ENCODE assay signal across 32 cellular contexts in the genomic region with DNA sequence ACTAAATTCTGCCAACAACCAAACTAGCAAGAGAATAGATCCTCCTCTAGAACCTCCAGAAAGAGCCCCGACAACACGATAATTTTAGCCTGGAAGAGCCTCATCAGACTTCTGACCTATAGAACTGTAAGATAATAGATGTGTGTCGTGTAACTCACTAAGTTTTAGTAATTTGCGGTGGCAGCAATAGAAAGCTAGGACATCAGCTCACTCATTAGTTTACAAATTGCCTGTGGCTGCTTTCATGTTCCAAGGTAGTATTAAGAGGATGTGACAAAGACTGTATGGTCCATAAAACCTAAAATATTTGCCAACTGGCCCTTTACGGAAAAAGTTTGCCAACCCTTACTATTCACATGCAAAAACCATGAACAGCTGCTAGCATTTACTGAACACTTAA.
"Had no signal": no experiment of that assay in that cellular context is flagged by ENCODE, and none has a peak within 500 bp of the region (broad histone marks: within the 10 kb centered on the region; RNA-seq: fewer than 3 reads in every experiment).

No MANE protein-coding gene starts in this region.

- H3K9me3 ChIP-seq: ascending aorta, breast epithelium, colonic mucosa, esophagus squamous epithelium, gastrocnemius medialis, heart left ventricle had no signal

- H3K36me3 ChIP-seq: ascending aorta, breast epithelium, cardiac muscle cell, colonic mucosa, esophagus squamous epithelium, gastrocnemius medialis, heart left ventricle, WERI-Rb-1 had no signal

- ATAC-seq: activated CD4-positive, CD25-positive, alpha-beta regulatory T cell treated with anti-CD3 and anti-CD28 coated beads, Interleukin-2, amount 50 U/mL, for 24 hours; activated CD8-positive, alpha-beta T cell treated with anti-CD3 and anti-CD28 coated beads for 36 hours; activated naive CD4-positive, alpha-beta T cell treated with anti-CD3 and anti-CD28 coated beads, Interleukin-2, amount 50 U/mL, for 72 hours; activated T-cell treated with anti-CD3 and anti-CD28 coated beads, Interleukin-2, amount 50 U/mL, for 4 hours; activated T-helper 17 cell treated with anti-CD3 and anti-CD28 coated beads, Interleukin-2, amount 50 U/mL, for 72 hours; foreskin keratinocyte; gastrocnemius medialis; heart left ventricle; T-helper 17 cell had no signal

- H3K4me3 Mint-ChIP-seq: activated B cell treated with CpG ODN at 0.5 μM for 24 hours; activated CD8-positive, alpha-beta T cell treated with anti-CD3 and anti-CD28 coated beads for 36 hours; activated naive CD4-positive, alpha-beta T cell treated with anti-CD3 and anti-CD28 coated beads for 36 hours; activated naive CD8-positive, alpha-beta T cell treated with anti-CD3 and anti-CD28 coated beads, Interleukin-2, amount 10 ng/mL, durations not matched to agents 7 days and 5 days; activated T-cell treated with anti-CD3 and anti-CD28 coated beads, Interleukin-2, amount 50 U/mL, for 4 hours; activated T-helper 17 cell treated with anti-CD3 and anti-CD28 coated beads, Interleukin-2, amount 50 U/mL, for 72 hours; brain; T-helper 17 cell; T-helper 2 cell treated with Interferon-gamma antibody and Interleukin-4, amounts not matched to agents 5 μg/mL and 100 μg/mL, for 36 hours had no signal

- H3K27ac Mint-ChIP-seq: activated B cell treated with CpG ODN at 0.5 μM for 24 hours; activated CD8-positive, alpha-beta T cell treated with anti-CD3 and anti-CD28 coated beads for 36 hours; activated naive CD4-positive, alpha-beta T cell treated with anti-CD3 and anti-CD28 coated beads for 36 hours; activated naive CD4-positive, alpha-beta T cell treated with anti-CD3 and anti-CD28 coated beads, Interleukin-2, amount 50 U/mL, for 72 hours; activated naive CD8-positive, alpha-beta T cell treated with anti-CD3 and anti-CD28 coated beads, Interleukin-2, amount 10 ng/mL, durations not matched to agents 7 days and 5 days; activated T-helper 17 cell treated with anti-CD3 and anti-CD28 coated beads, Interleukin-2, amount 50 U/mL, for 72 hours; brain; T-helper 17 cell; T-helper 2 cell treated with Interferon-gamma antibody and Interleukin-4, amounts not matched to agents 5 μg/mL and 100 μg/mL, for 36 hours had no signal

- DNase-seq: activated B cell treated with CpG ODN at 0.5 μM for 24 hours; activated CD4-positive, alpha-beta T cell treated with anti-CD3 and anti-CD28 coated beads for 48 hours; activated CD4-positive, alpha-beta T cell treated with anti-CD3 and anti-CD28 coated beads, Interleukin-2, amount 50 U/mL, for 1 hour; activated CD4-positive, alpha-beta T cell treated with anti-CD3 and anti-CD28 coated beads, Interleukin-2, amount 50 U/mL, for 48 hours; activated CD8-positive, alpha-beta memory T cell treated with anti-CD3 and anti-CD28 coated beads for 24 hours; activated CD8-positive, alpha-beta T cell treated with anti-CD3 and anti-CD28 coated beads for 36 hours; activated effector memory CD4-positive, alpha-beta T cell treated with Interleukin-2 at 50 U/mL for 16 hours; activated gamma-delta T cell treated with Interleukin-2 at 50 U/mL for 16 hours; activated naive CD4-positive, alpha-beta T cell treated with anti-CD3 and anti-CD28 coated beads for 36 hours; activated naive CD8-positive, alpha-beta T cell treated with anti-CD3 and anti-CD28 coated beads, Interleukin-2, amount 10 ng/mL, durations not matched to agents 7 days and 5 days; activated T-cell treated with anti-CD3 and anti-CD28 coated beads, Interleukin-2, amount 50 U/mL, for 4 hours; central memory CD4-positive, alpha-beta T cell; cerebellar nuclear complex; colonic mucosa; effector CD8-positive, alpha-beta T cell; esophagus squamous epithelium; foreskin keratinocyte; gastrocnemius medialis; glutamatergic neuron; heart left ventricle; T-helper 17 cell; T1000; WERI-Rb-1 had no signal

- H3K9me3 Mint-ChIP-seq: activated B cell treated with CpG ODN at 0.5 μM for 24 hours; activated CD8-positive, alpha-beta T cell treated with anti-CD3 and anti-CD28 coated beads for 36 hours; activated naive CD4-positive, alpha-beta T cell treated with anti-CD3 and anti-CD28 coated beads for 36 hours; activated naive CD4-positive, alpha-beta T cell treated with anti-CD3 and anti-CD28 coated beads, Interleukin-2, amount 50 U/mL, for 72 hours; activated naive CD8-positive, alpha-beta T cell treated with anti-CD3 and anti-CD28 coated beads, Interleukin-2, amount 10 ng/mL, durations not matched to agents 7 days and 5 days; activated T-cell treated with anti-CD3 and anti-CD28 coated beads, Interleukin-2, amount 50 U/mL, for 4 hours; activated T-helper 17 cell treated with anti-CD3 and anti-CD28 coated beads, Interleukin-2, amount 50 U/mL, for 72 hours; brain; T-helper 2 cell treated with Interferon-gamma antibody and Interleukin-4, amounts not matched to agents 5 μg/mL and 100 μg/mL, for 36 hours had no signal

- H3K36me3 Mint-ChIP-seq: activated naive CD4-positive, alpha-beta T cell treated with anti-CD3 and anti-CD28 coated beads, Interleukin-2, amount 50 U/mL, for 72 hours; activated naive CD8-positive, alpha-beta T cell treated with anti-CD3 and anti-CD28 coated beads, Interleukin-2, amount 10 ng/mL, durations not matched to agents 7 days and 5 days; brain had no signal

- H3K27ac ChIP-seq: ascending aorta, breast epithelium, cardiac muscle cell, colonic mucosa, epithelial cell of prostate, esophagus squamous epithelium, foreskin keratinocyte, gastrocnemius medialis, heart left ventricle, WERI-Rb-1 had no signal

- H3K4me1 Mint-ChIP-seq: activated B cell treated with CpG ODN at 0.5 μM for 24 hours; activated naive CD8-positive, alpha-beta T cell treated with anti-CD3 and anti-CD28 coated beads, Interleukin-2, amount 10 ng/mL, durations not matched to agents 7 days and 5 days; activated T-helper 17 cell treated with anti-CD3 and anti-CD28 coated beads, Interleukin-2, amount 50 U/mL, for 72 hours; brain had no signal

- H3K4me3 ChIP-seq: ascending aorta, breast epithelium, cardiac muscle cell, colonic mucosa, esophagus squamous epithelium, gastrocnemius medialis, heart left ventricle had no signal
